In genomic region chr3:194879991-194880939, GRCh38 we compare ENCODE assay signal across 8 cellular contexts.
DNase-seq lines count a peak whose midpoint lies in the region; ATAC-seq and TF ChIP-seq lines count a peak whose summit lies in the region.

No MANE protein-coding gene starts in this region.

- H3K27ac ChIP-seq in sigmoid colon, result peak overlapping the region; percentile 17 to 67 (median 42)

- H3K4me3 ChIP-seq in foreskin fibroblast (ENCODE audit: low read depth in 1 of 2, low read length in 2 of 2) (no peak overlapping the region), sigmoid colon (no peak overlapping the region)

- peaks cover 3 to 13% (median 10%) of the 10 kb centered on the region in 4 donors for H3K9me3 ChIP-seq in sigmoid colon

- H3K27me3 ChIP-seq in sigmoid colon, result no peaks in the 10 kb centered on the region

- TF ChIP-seq EP300 in sigmoid colon (IDR thresholded peaks at IDR 0.05), result no peak

- TF ChIP-seq CTCF in foreskin fibroblast (IDR thresholded peaks at IDR 0.05; ENCODE audit: low read depth, low read length), result no peak
- no peak for TF ChIP-seq CTCF in sigmoid colon (IDR thresholded peaks at IDR 0.05)

- WGBS in sigmoid colon, 2 donors, result 43 to 59% methylated on average over 12 of the region's 12 CpGs

- TF ChIP-seq POLR2A in sigmoid colon (IDR thresholded peaks at IDR 0.05), result no peak

- H3K4me1 ChIP-seq in sigmoid colon, result peaks cover 0 to 28% (median 2%) of the 10 kb centered on the region in 4 donors

- DNase-seq in GF-D8 (lab: John Stamatoyannopoulos, UW), result peak; percentile 48
- DNase-seq in NCI-H69 (lab: John Stamatoyannopoulos, UW), result peak; percentile 98
- DNase-seq in foreskin fibroblast, result peak; percentile 35 to 68
- DNase-seq in sigmoid colon, result no peak
- no peak for DNase-seq in kidney glomerular epithelial cell (lab: John Stamatoyannopoulos, UW)
- DNase-seq in T-helper 9 cell, result no peak

- ATAC-seq in HG02885 (IDR thresholded peaks at IDR 0.05; ENCODE audit: poor library complexity, unreplicated experiment), result no peak
- ATAC-seq in GM18498 (IDR thresholded peaks at IDR 0.05; ENCODE audit: unreplicated experiment), result no peak

- intact Hi-C loops in sigmoid colon (cut with DNase I), result no loop called here

- H3K36me3 ChIP-seq in sigmoid colon, result no peaks in the 10 kb centered on the region

Comparison
In these comparisons a context has a peak if more than half of its experiments do, and no peak if none do; other contexts are left out.
1. DNase-seq: peak in GF-D8 (single experiment), NCI-H69 (single experiment) and foreskin fibroblast (2 of 2); none in sigmoid colon (single experiment), kidney glomerular epithelial cell (single experiment) and T-helper 9 cell (single experiment).